Comparison of ENCODE assay signal across 2 cellular contexts in genomic region chr12:15146585-15146984, GRCh38.
TF ChIP-seq lines count a peak whose summit lies in the region.

No MANE protein-coding gene starts in this region.

TF ChIP-seq in liver, 16 proteins besides CTCF, POLR2A, EP300 and RAD21 (continued from another document):
- TF ChIP-seq REST (IDR thresholded peaks at IDR 0.05) = no peak
- TF ChIP-seq NR2F2 (IDR thresholded peaks at IDR 0.05) = no peak
- no peak for TF ChIP-seq GABPA (IDR thresholded peaks at IDR 0.05 in 1 of 2, conservative IDR thresholded peaks at IDR 0.05 in 1 of 2)
- TF ChIP-seq SP1 (IDR thresholded peaks at IDR 0.05) = no peak
- TF ChIP-seq JUND (IDR thresholded peaks at IDR 0.05) = no peak
- TF ChIP-seq FOXA2 (IDR thresholded peaks at IDR 0.05) = no peak
- no peak for TF ChIP-seq ATF3 (IDR thresholded peaks at IDR 0.05)
- TF ChIP-seq ZBTB33 (IDR thresholded peaks at IDR 0.05) = no peak
- no peak for TF ChIP-seq YY1 (IDR thresholded peaks at IDR 0.05)
- TF ChIP-seq MAX (IDR thresholded peaks at IDR 0.05) = no peak
- no peak for TF ChIP-seq FOXA1 (IDR thresholded peaks at IDR 0.05)
- TF ChIP-seq HNF4G (IDR thresholded peaks at IDR 0.05) = no peak
- TF ChIP-seq RXRA (IDR thresholded peaks at IDR 0.05) = no peak

TF ChIP-seq in HepG2, 621 proteins besides CTCF, POLR2A, EP300 and RAD21 (continued from another document):
- TF ChIP-seq ZNF574 (CRISPR knock-in tag; IDR thresholded peaks at IDR 0.05) (no peak), ZNF569 (CRISPR knock-in tag; IDR thresholded peaks at IDR 0.05; ENCODE audit: borderline replicate concordance) (no peak), KDM4B (CRISPR knock-in tag; IDR thresholded peaks at IDR 0.05) (no peak), SOX6 (IDR thresholded peaks at IDR 0.05) (no peak), SOX6 (CRISPR knock-in tag; IDR thresholded peaks at IDR 0.05) (no peak), MYNN (CRISPR knock-in tag; IDR thresholded peaks at IDR 0.05; ENCODE audit: low read depth) (no peak), ZNF331 (CRISPR knock-in tag; IDR thresholded peaks at IDR 0.05) (no peak), ZNF607 (CRISPR knock-in tag; IDR thresholded peaks at IDR 0.05; ENCODE audit: borderline replicate concordance) (no peak), DPF2 (CRISPR knock-in tag; IDR thresholded peaks at IDR 0.05; ENCODE audit: borderline replicate concordance, low read depth) (no peak), ZXDC (CRISPR knock-in tag; IDR thresholded peaks at IDR 0.05) (no peak), MIXL1 (CRISPR knock-in tag; IDR thresholded peaks at IDR 0.05) (no peak)
